8 cellular contexts compared by ENCODE assay signal in genomic region chr2:169479257-169480078, GRCh38. TPM values are rescaled to one million over a fixed set of nuclear protein-coding genes. Genes with fewer than 3 reads are reported as not detected.
DNase-seq lines count a peak whose midpoint lies in the region; ATAC-seq and TF ChIP-seq lines count a peak whose summit lies in the region.

Gene BBS5 (plus strand): TSS chr2:169479494. CDS start chr2:169479554, 60 bp downstream.

- H3K27me3 Mint-ChIP-seq in activated CD4-positive, alpha-beta T cell treated with anti-CD3 and anti-CD28 coated beads, Interleukin-2, amount 10 ng/mL, durations not matched to agents 24 days and 14 days = no peaks in the 10 kb centered on the region
- H3K27me3 Mint-ChIP-seq in dendritic cell treated with granulocyte-macrophage colony-stimulating factor and Interleukin-4, amounts not matched to agents 40 ng/mL and 50 ng/mL, for 4 days = peaks cover 2% of the 10 kb centered on the region

- peaks cover 0 to 14% of the 10 kb centered on the region in 2 donors for H3K36me3 ChIP-seq in left lung

- peak in 1 of 2 donors; percentile 27 for TF ChIP-seq CTCF in left lung (IDR thresholded peaks at IDR 0.05)

- no peaks in the 10 kb centered on the region for H3K9me3 ChIP-seq in left lung

- H3K27me3 ChIP-seq in left lung = no peaks in the 10 kb centered on the region

- H3K36me3 Mint-ChIP-seq in activated CD4-positive, alpha-beta T cell treated with anti-CD3 and anti-CD28 coated beads, Interleukin-2, amount 10 ng/mL, durations not matched to agents 24 days and 14 days (ENCODE audit: low read depth) = no peaks in the 10 kb centered on the region
- H3K36me3 Mint-ChIP-seq in dendritic cell treated with granulocyte-macrophage colony-stimulating factor and Interleukin-4, amounts not matched to agents 40 ng/mL and 50 ng/mL, for 4 days (ENCODE audit: low read depth) = peaks cover 8% of the 10 kb centered on the region

- peaks cover 4 to 18% of the 10 kb centered on the region in 2 donors for H3K4me1 ChIP-seq in left lung

- peaks cover 5% of the 10 kb centered on the region for H3K4me1 Mint-ChIP-seq in activated CD4-positive, alpha-beta T cell treated with anti-CD3 and anti-CD28 coated beads, Interleukin-2, amount 10 ng/mL, durations not matched to agents 24 days and 14 days
- H3K4me1 Mint-ChIP-seq in dendritic cell treated with granulocyte-macrophage colony-stimulating factor and Interleukin-4, amounts not matched to agents 40 ng/mL and 50 ng/mL, for 4 days (ENCODE audit: low read depth) = peaks cover 27% of the 10 kb centered on the region

- in situ Hi-C loops in ACHN (cut with HindIII; ENCODE audit: low pct_ligation_motif_present, low pct_unique_long_range_greater_than_20kb, low sequenced_read_pairs) = no loop called here

- peak; percentile 88 for ATAC-seq in GM18870 (IDR thresholded peaks at IDR 0.05; ENCODE audit: unreplicated experiment)
- ATAC-seq in HG03135 (IDR thresholded peaks at IDR 0.05; ENCODE audit: unreplicated experiment) = peak; percentile 94
- peak; percentile 97 for ATAC-seq in left lung

- DNase-seq in ACHN (peak; percentile 82), NCI-H446 treated with DMSO at 0.1 percent for 48 hours (lab: John Stamatoyannopoulos, UW) (peak; percentile 64), left lung (peak; percentile 87 to 92)
- DNase-seq in activated CD4-positive, alpha-beta T cell treated with anti-CD3 and anti-CD28 coated beads, Interleukin-2, amount 10 ng/mL, durations not matched to agents 24 days and 14 days = peak; percentile 92
- DNase-seq in stimulated activated CD4-positive, alpha-beta T cell treated with anti-CD3 and anti-CD28 coated beads, Interleukin-2, amount 100 ng/mL, for 4 hours (ENCODE audit: low read depth) = peak; percentile 55

- no peaks in the 10 kb centered on the region for H3K9me3 Mint-ChIP-seq in activated CD4-positive, alpha-beta T cell treated with anti-CD3 and anti-CD28 coated beads, Interleukin-2, amount 10 ng/mL, durations not matched to agents 24 days and 14 days
- H3K9me3 Mint-ChIP-seq in dendritic cell treated with granulocyte-macrophage colony-stimulating factor and Interleukin-4, amounts not matched to agents 40 ng/mL and 50 ng/mL, for 4 days = no peaks in the 10 kb centered on the region

- peak within 1 kb of the TSS; percentile 90 for H3K4me3 Mint-ChIP-seq in activated CD4-positive, alpha-beta T cell treated with anti-CD3 and anti-CD28 coated beads, Interleukin-2, amount 10 ng/mL, durations not matched to agents 24 days and 14 days
- H3K4me3 Mint-ChIP-seq in dendritic cell treated with granulocyte-macrophage colony-stimulating factor and Interleukin-4, amounts not matched to agents 40 ng/mL and 50 ng/mL, for 4 days = peak within 1 kb of the TSS; percentile 83

- peak within 1 kb of the TSS; percentile 65 to 69 for H3K27ac ChIP-seq in left lung

- peak within 1 kb of the TSS; percentile 61 for H3K27ac Mint-ChIP-seq in activated CD4-positive, alpha-beta T cell treated with anti-CD3 and anti-CD28 coated beads, Interleukin-2, amount 10 ng/mL, durations not matched to agents 24 days and 14 days
- peak within 1 kb of the TSS; percentile 87 for H3K27ac Mint-ChIP-seq in dendritic cell treated with granulocyte-macrophage colony-stimulating factor and Interleukin-4, amounts not matched to agents 40 ng/mL and 50 ng/mL, for 4 days

- peak within 1 kb of the TSS; percentile 54 to 72 for H3K4me3 ChIP-seq in left lung

- intact Hi-C loops in activated CD4-positive, alpha-beta T cell treated with anti-CD3 and anti-CD28 coated beads, Interleukin-2, amount 10 ng/mL, durations not matched to agents 24 days and 14 days (cut with micrococcal nuclease) = loop anchor here (1.0 to 5.0 kb wide), 3 partner anchors 10 to 117 kb away; partner anchors contain the start of genes FASTKD1 and LRP2
- intact Hi-C loops in dendritic cell treated with granulocyte-macrophage colony-stimulating factor and Interleukin-4, amounts not matched to agents 40 ng/mL and 50 ng/mL, for 4 days (cut with micrococcal nuclease) = loop anchor here (2.0 to 10.0 kb wide), 2 partner anchors 93 to 1115 kb away; partner anchors contain the start of gene FASTKD1
- intact Hi-C loops in left lung (cut with DNase I) = no loop called here

RNA-seq across cellular contexts. Expression of gene BBS5, which starts in this region (rescaled TPM):
- total RNA-seq in activated CD4-positive, alpha-beta T cell treated with anti-CD3 and anti-CD28 coated beads, Interleukin-2, amount 10 ng/mL, durations not matched to agents 24 days and 14 days = 4.3 and 4.7 TPM in 2 replicates
- total RNA-seq in left lung = 1 to 10 TPM; 6.2 to 8.0 TPM

Comparison
In these comparisons a context has a peak if more than half of its experiments do, and no peak if none do; other contexts are left out.
1. Peak in every context shown above with its lines: DNase-seq, ATAC-seq, H3K4me3 ChIP-seq and H3K27ac ChIP-seq.
2. intact Hi-C loops: an anchor here in activated CD4-positive, alpha-beta T cell treated with anti-CD3 and anti-CD28 coated beads, Interleukin-2, amount 10 ng/mL, durations not matched to agents 24 days and 14 days (1.0 to 5.0 kb wide) and dendritic cell treated with granulocyte-macrophage colony-stimulating factor and Interleukin-4, amounts not matched to agents 40 ng/mL and 50 ng/mL, for 4 days (2.0 to 10.0 kb wide); none called in left lung.